ENCODE assay signal across 21 cellular contexts in genomic region chr6:21733311-21733710, GRCh38.
DNase-seq lines count a peak whose midpoint lies in the region; ATAC-seq, FAIRE-seq and TF ChIP-seq lines count a peak whose summit lies in the region.
"Had no signal": no experiment of that assay in that cellular context is flagged by ENCODE, and none has a peak within 500 bp of the region (broad histone marks: within the 10 kb centered on the region; RNA-seq: fewer than 3 reads in every experiment).

No MANE protein-coding gene starts in this region.

- H2BK15ac ChIP-seq in H1 (ENCODE audit: low read length) = no peak overlapping the region

- no peak for TF ChIP-seq POLR2A in H1 (IDR thresholded peaks at IDR 0.05; ENCODE audit: control extremely low read depth in 1 of 2, low read depth in 2 of 2, low read length in 2 of 2)

- intact Hi-C loops in Panc1 (cut with micrococcal nuclease; ENCODE audit: unreplicated experiment) = loop anchor here (10.0 kb wide), 1 partner anchor 201 kb away; no protein-coding TSS in a partner anchor

- CTCF ChIA-PET in Panc1 (lab: Charles Lee) = no interaction called here
- CTCF ChIA-PET in H1 (lab: Charles Lee; ENCODE audit: partially characterized antibody) = interaction anchor here (0.7 kb wide), 1 partner anchor 26 kb away, joined by 3 read pairs; no protein-coding TSS in a partner anchor

- peaks cover 81% of the 10 kb centered on the region for H3K4me1 Mint-ChIP-seq in nephron progenitor cell
- H3K4me1 Mint-ChIP-seq: activated CD4-positive, alpha-beta T cell treated with anti-CD3 and anti-CD28 coated beads, Interleukin-2, amount 10 ng/mL, durations not matched to agents 7 days and 5 days; T-helper 17 cell had no signal

- in situ Hi-C loops in Panc1 (cut with HindIII; ENCODE audit: low pct_unique_long_range_greater_than_20kb, low sequenced_read_pairs) = no loop called here

- H3K27me3 ChIP-seq in DND-41 (ENCODE audit: insufficient read depth, low read length, poor library complexity) (no peaks in the 10 kb centered on the region), Panc1 (ENCODE audit: control insufficient read depth, insufficient read depth, low read length) (no peaks in the 10 kb centered on the region), H1 (replicated peaks in 1 of 4; ENCODE audit: control insufficient read depth in 3 of 4, extremely low read depth in 1 of 4, insufficient read depth in 3 of 4, low read length in 3 of 4) (no peaks in the 10 kb centered on the region)
- H3K27me3 ChIP-seq: ovary, right atrium auricular region, upper lobe of left lung had no signal

- TF ChIP-seq CTCF in DND-41 (IDR thresholded peaks at IDR 0.05; ENCODE audit: borderline replicate concordance, extremely low read depth, low read length, poor library complexity, severe bottlenecking) = no peak
- TF ChIP-seq CTCF in Panc1 (IDR thresholded peaks at IDR 0.05) = no peak
- TF ChIP-seq CTCF in H1 (IDR thresholded peaks at IDR 0.05; ENCODE audit: control extremely low read depth in 1 of 3, insufficient read depth in 1 of 3, low read depth in 1 of 3, low read length in 3 of 3) = no peak
- no peak for TF ChIP-seq CTCF in nephron progenitor cell (IDR thresholded peaks at IDR 0.05)

- WGBS in H1 (ENCODE audit: extremely low coverage in 1 of 2, insufficient coverage in 1 of 2, insufficient read length in 1 of 2, insufficient replicate concordance in 2 of 2, low coverage in 1 of 2, low lambda C conversion rate in 2 of 2, missing lambda C conversion rate in 1 of 2), 2 experiments = 74% methylated on average over 1 of the region's 1 CpG; no CpG with 5 or more reads in 1 of the 2 experiments

- no peak overlapping the region for H2BK5ac ChIP-seq in H1 (ENCODE audit: low read depth, low read length)

- H4K5ac ChIP-seq in H1 (ENCODE audit: insufficient read length, low read depth, low read length) = no peak overlapping the region

- peak overlapping the region; percentile 90 for H3K27ac Mint-ChIP-seq in nephron progenitor cell
- H3K27ac Mint-ChIP-seq: activated CD4-positive, alpha-beta T cell treated with anti-CD3 and anti-CD28 coated beads, Interleukin-2, amount 10 ng/mL, durations not matched to agents 7 days and 5 days; activated naive CD8-positive, alpha-beta T cell treated with anti-CD3 and anti-CD28 coated beads, Interleukin-2, amount 10 ng/mL, durations not matched to agents 7 days and 5 days; naive thymus-derived CD4-positive, alpha-beta T cell; T-helper 17 cell had no signal

- BruUV-seq in Panc1 (replicated peaks; lab: Mats Ljungman, UMichigan) = no TSS peak

- no peak overlapping the region for H3K14ac ChIP-seq in H1 (ENCODE audit: insufficient read length)

- no peak overlapping the region for H3K56ac ChIP-seq in H1 (replicated peaks; ENCODE audit: insufficient read length, low read depth, low read length)

- no peak overlapping the region for H2BK120ac ChIP-seq in H1 (replicated peaks; ENCODE audit: low read depth, low read length)

- H3K9me3 ChIP-seq in DND-41 (ENCODE audit: insufficient read depth, low read length, severe bottlenecking) = no peaks in the 10 kb centered on the region
- H3K9me3 ChIP-seq in Panc1 (ENCODE audit: control insufficient read depth, insufficient read depth, low read depth, low read length) = no peaks in the 10 kb centered on the region
- no peaks in the 10 kb centered on the region for H3K9me3 ChIP-seq in H1 (ENCODE audit: insufficient read depth in 2 of 2, low read depth in 1 of 2, low read length in 1 of 2)
- H3K9me3 ChIP-seq: ovary, right atrium auricular region, upper lobe of left lung had no signal

- no peak for FAIRE-seq in H1 (lab: Jason Lieb, UNC)

- peaks cover 90% of the 10 kb centered on the region for H3K79me2 ChIP-seq in DND-41 (ENCODE audit: insufficient read depth, low read length)
- H3K79me2 ChIP-seq in H1 (ENCODE audit: control insufficient read depth in 1 of 2, insufficient read depth in 2 of 2, low read length in 2 of 2) = peaks cover 14 to 95% of the 10 kb centered on the region in 2 experiments

- no peak overlapping the region for H4K8ac ChIP-seq in H1 (ENCODE audit: extremely low read depth, insufficient read depth, low read length)

- H4K20me1 ChIP-seq in DND-41 (ENCODE audit: insufficient read depth, low read length) (peaks cover 4% of the 10 kb centered on the region; the same call in 1 of the 2 replicates), H1 (replicated peaks in 1 of 2; ENCODE audit: control insufficient read depth in 1 of 2, insufficient read depth in 2 of 2, low read length in 2 of 2) (peaks cover 6% of the 10 kb centered on the region in 2 experiments)

- H2AFZ ChIP-seq in DND-41 (ENCODE audit: low read depth, low read length) (no peak overlapping the region), H1 (ENCODE audit: low read length) (no peak overlapping the region)

- no peak overlapping the region for H4K91ac ChIP-seq in H1 (replicated peaks; ENCODE audit: insufficient read length, low read length)

- 0 out of 2 replicates have a peak, but pooled peaks cover 2% of the 10 kb centered on the region for H3K79me1 ChIP-seq in H1 (ENCODE audit: low read depth, low read length)

- no peak overlapping the region for H3K4me3 ChIP-seq in DND-41 (ENCODE audit: low read depth in 1 of 2, low read length in 2 of 2)
- no peak overlapping the region for H3K4me3 ChIP-seq in Panc1 (ENCODE audit: low read depth in 2 of 2, low read length in 2 of 2)
- no peak overlapping the region for H3K4me3 ChIP-seq in H1 (ENCODE audit: extremely low read depth in 1 of 4, insufficient read depth in 2 of 4, low read depth in 3 of 4, low read length in 4 of 4)
- H3K4me3 ChIP-seq: ovary, right atrium auricular region, upper lobe of left lung had no signal

- no peaks in the 10 kb centered on the region for H3K27me3 Mint-ChIP-seq in nephron progenitor cell (ENCODE audit: low read depth, poor library complexity)
- H3K27me3 Mint-ChIP-seq: activated naive CD8-positive, alpha-beta T cell treated with anti-CD3 and anti-CD28 coated beads, Interleukin-2, amount 10 ng/mL, durations not matched to agents 7 days and 5 days had no signal

- H3K23me2 ChIP-seq in H1 (ENCODE audit: low read depth, low read length) = no peaks in the 10 kb centered on the region

- DNase-seq in DND-41 (peak; percentile 36), Panc1 (ENCODE audit: low read depth, low spot score) (no peak), H1 (ENCODE audit: low read depth in 1 of 2, low spot score in 2 of 2) (no peak), nephron progenitor cell (no peak), activated gamma-delta T cell treated with Interleukin-2 at 50 U/mL for 16 hours (no peak), NCI-H2107 (lab: John Stamatoyannopoulos, UW) (no peak)
- DNase-seq: activated CD4-positive, alpha-beta T cell treated with anti-CD3 and anti-CD28 coated beads, Interleukin-2, amount 10 ng/mL, durations not matched to agents 7 days and 5 days; activated naive CD8-positive, alpha-beta T cell treated with anti-CD3 and anti-CD28 coated beads, Interleukin-2, amount 10 ng/mL, durations not matched to agents 7 days and 5 days; cortex of kidney; H7; left colon; MM.1S; naive thymus-derived CD4-positive, alpha-beta T cell; NCI-H1436 treated with DMSO at 0.1 percent for 48 hours; NCI-H774; ovary; T-helper 17 cell; upper lobe of left lung had no signal

- H3K23ac ChIP-seq in H1 (ENCODE audit: insufficient read length) = no peak overlapping the region

- TF ChIP-seq EP300 in H1 (IDR thresholded peaks at IDR 0.05; ENCODE audit: borderline replicate concordance in 1 of 2, low read depth in 2 of 2, low read length in 2 of 2) = no peak

- H3K36me3 ChIP-seq in DND-41 (ENCODE audit: insufficient read depth, low read length) (no peaks in the 10 kb centered on the region), Panc1 (ENCODE audit: control insufficient read depth, insufficient read depth, low read length) (no peaks in the 10 kb centered on the region), H1 (ENCODE audit: control insufficient read depth in 2 of 4, insufficient read depth in 4 of 4, low read length in 3 of 4) (no peaks in the 10 kb centered on the region)
- H3K36me3 ChIP-seq: ovary, right atrium auricular region, upper lobe of left lung had no signal

- peaks cover 65% of the 10 kb centered on the region for H3K4me1 ChIP-seq in DND-41 (ENCODE audit: insufficient read depth, low read length)
- peaks cover 35% of the 10 kb centered on the region for H3K4me1 ChIP-seq in Panc1 (ENCODE audit: control insufficient read depth, insufficient read depth, low read length)
- peaks cover 0 to 23% (median 15%) of the 10 kb centered on the region in 4 experiments; a peak in 6 of 7 replicates for H3K4me1 ChIP-seq in H1 (replicated peaks in 1 of 4; ENCODE audit: control insufficient read depth in 3 of 4, insufficient read depth in 4 of 4, low read length in 3 of 4)

- H3K4me2 ChIP-seq in DND-41 (ENCODE audit: insufficient read depth, low read length) = no peak overlapping the region
- peak overlapping the region in 1 of 2 experiments; percentile 37; a peak in 1 of 4 replicates for H3K4me2 ChIP-seq in H1 (ENCODE audit: insufficient read depth in 1 of 2, low read depth in 2 of 2, low read length in 2 of 2)

- H3K4me3 Mint-ChIP-seq in nephron progenitor cell = no peak overlapping the region
- H3K4me3 Mint-ChIP-seq: activated CD4-positive, alpha-beta T cell treated with anti-CD3 and anti-CD28 coated beads, Interleukin-2, amount 10 ng/mL, durations not matched to agents 7 days and 5 days; activated naive CD8-positive, alpha-beta T cell treated with anti-CD3 and anti-CD28 coated beads, Interleukin-2, amount 10 ng/mL, durations not matched to agents 7 days and 5 days; naive thymus-derived CD4-positive, alpha-beta T cell; T-helper 17 cell had no signal

- no peak overlapping the region for H3K4ac ChIP-seq in H1 (replicated peaks; ENCODE audit: insufficient read length, low read depth, low read length)

- H2BK12ac ChIP-seq in H1 (ENCODE audit: low read depth, low read length) = no peak overlapping the region

- 0 out of 2 replicates have a peak overlapping the region, but pooled peaks have one; percentile 24 for H3K18ac ChIP-seq in H1 (ENCODE audit: extremely low read depth, low read length)

- H3K36me3 Mint-ChIP-seq in nephron progenitor cell (ENCODE audit: low read depth) = peaks cover 50% of the 10 kb centered on the region
- H3K36me3 Mint-ChIP-seq: activated naive CD8-positive, alpha-beta T cell treated with anti-CD3 and anti-CD28 coated beads, Interleukin-2, amount 10 ng/mL, durations not matched to agents 7 days and 5 days had no signal

- POLR2A ChIA-PET in Panc1 (lab: Charles Lee) (no interaction called here), H1 (lab: Charles Lee; ENCODE audit: partially characterized antibody) (interaction anchor here (0.7 to 1.4 kb wide), 3 partner anchors 8 to 146 kb away, joined by 3 to 5 read pairs (median 3); no protein-coding TSS in a partner anchor)

- H3K9ac ChIP-seq in DND-41 (ENCODE audit: low read depth, low read length) = no peak overlapping the region
- H3K9ac ChIP-seq in H1 (replicated peaks in 1 of 4; ENCODE audit: extremely low read depth in 1 of 4, low read depth in 3 of 4, low read length in 3 of 4) = no peak overlapping the region; a peak in 1 of 7 replicates

- H3K9me3 Mint-ChIP-seq in nephron progenitor cell = peaks cover 4% of the 10 kb centered on the region
- H3K9me3 Mint-ChIP-seq: activated CD4-positive, alpha-beta T cell treated with anti-CD3 and anti-CD28 coated beads, Interleukin-2, amount 10 ng/mL, durations not matched to agents 7 days and 5 days; activated naive CD8-positive, alpha-beta T cell treated with anti-CD3 and anti-CD28 coated beads, Interleukin-2, amount 10 ng/mL, durations not matched to agents 7 days and 5 days had no signal

- H3K27ac ChIP-seq in DND-41 (ENCODE audit: low read length) (peak overlapping the region; percentile 44), Panc1 (ENCODE audit: low read length) (peak overlapping the region; percentile 72), H1 (ENCODE audit: low read depth, low read length) (no peak overlapping the region)
- H3K27ac ChIP-seq: ovary, right atrium auricular region, upper lobe of left lung had no signal

- no peak for TF ChIP-seq RAD21 in H1 (IDR thresholded peaks at IDR 0.05 in 1 of 2, conservative IDR thresholded peaks at IDR 0.05 in 1 of 2; ENCODE audit: low read depth in 2 of 2, low read length in 2 of 2)

- ATAC-seq in DND-41 (ENCODE audit: insufficient read depth, low read depth) (peak; percentile 58), Panc1 (no peak), HG03565 (IDR thresholded peaks at IDR 0.05; ENCODE audit: unreplicated experiment) (no peak), GM21737 (IDR thresholded peaks at IDR 0.05; ENCODE audit: unreplicated experiment) (no peak)
- ATAC-seq: left colon; naive thymus-derived CD4-positive, alpha-beta T cell; T-helper 17 cell had no signal

- no peak overlapping the region for H2AK5ac ChIP-seq in H1 (ENCODE audit: low read depth, low read length)

- H2BK20ac ChIP-seq in H1 (ENCODE audit: low read length) = no peak overlapping the region
